ENCODE assay signal across 24 cellular contexts in genomic region chr10:122269097-122269687, GRCh38. TPM values are rescaled to one million over a fixed set of nuclear protein-coding genes. Genes with fewer than 3 reads are reported as not detected.
DNase-seq lines count a peak whose midpoint lies in the region; FAIRE-seq and TF ChIP-seq lines count a peak whose summit lies in the region.
"Had no signal": no experiment of that assay in that cellular context is flagged by ENCODE, and none has a peak within 500 bp of the region (broad histone marks: within the 10 kb centered on the region; RNA-seq: fewer than 3 reads in every experiment).

No MANE protein-coding gene starts in this region.

- no peak overlapping the region for H3K4me2 ChIP-seq in neural progenitor cell
- H3K4me2 ChIP-seq: BLaER1 treated with 17β-estradiol and CSF1 and Interleukin-3, amounts not matched to agents 10 nM and 100 nM had no signal

- H3K79me2 ChIP-seq in neural progenitor cell (ENCODE audit: low read depth): no peaks in the 10 kb centered on the region

- H3K36me3 Mint-ChIP-seq in glutamatergic neuron (ENCODE audit: unreplicated experiment): peaks cover 23% of the 10 kb centered on the region
- no peaks in the 10 kb centered on the region for H3K36me3 Mint-ChIP-seq in mesothelial cell of epicardium
- peaks cover 13% of the 10 kb centered on the region for H3K36me3 Mint-ChIP-seq in type B pancreatic cell
- H3K36me3 Mint-ChIP-seq in neural progenitor cell: peaks cover 2% of the 10 kb centered on the region
- H3K36me3 Mint-ChIP-seq: CD4-positive, alpha-beta memory T cell had no signal

- TF ChIP-seq CTCF in glutamatergic neuron (IDR thresholded peaks at IDR 0.05; ENCODE audit: partially characterized antibody, unreplicated experiment) (no peak), mesothelial cell of epicardium (IDR thresholded peaks at IDR 0.05; ENCODE audit: unreplicated experiment) (no peak), type B pancreatic cell (conservative IDR thresholded peaks at IDR 0.05) (no peak), neural progenitor cell (IDR thresholded peaks at IDR 0.05) (no peak)

- H4K20me1 ChIP-seq in neural progenitor cell (ENCODE audit: low read depth): no peaks in the 10 kb centered on the region
- H4K20me1 ChIP-seq: BLaER1 treated with 17β-estradiol and CSF1 and Interleukin-3, amounts not matched to agents 10 nM and 100 nM had no signal

- H3K27ac Mint-ChIP-seq in glutamatergic neuron (ENCODE audit: unreplicated experiment) (peak overlapping the region; percentile 55), mesothelial cell of epicardium (peak overlapping the region; percentile 23), type B pancreatic cell (peak overlapping the region; percentile 82), neural progenitor cell (no peak overlapping the region)
- H3K27ac Mint-ChIP-seq: CD4-positive, alpha-beta memory T cell had no signal

- no peak overlapping the region for H2AFZ ChIP-seq in neural progenitor cell (replicated peaks)

- H3K4me1 ChIP-seq in neural progenitor cell (no peaks in the 10 kb centered on the region), small intestine (ENCODE audit: control insufficient read depth in 2 of 2, insufficient read depth in 1 of 2, low read depth in 1 of 2, low read length in 1 of 2) (peaks cover under 1 to 1% of the 10 kb centered on the region in 2 donors)
- H3K4me1 ChIP-seq: HAP-1 had no signal

- H3K27ac ChIP-seq in neural progenitor cell (no peak overlapping the region), small intestine (ENCODE audit: low read depth in 1 of 2, low read length in 1 of 2) (no peak overlapping the region)
- H3K27ac ChIP-seq: BLaER1 treated with 17β-estradiol and CSF1 and Interleukin-3, amounts not matched to agents 10 nM and 100 nM; Peyer's patch had no signal

- 73 to 82% (median 73%) methylated on average over 9 of the region's 9 CpGs for WGBS in small intestine, 3 donors

- no peak overlapping the region for H3K4me3 Mint-ChIP-seq in glutamatergic neuron (ENCODE audit: unreplicated experiment)
- no peak overlapping the region for H3K4me3 Mint-ChIP-seq in mesothelial cell of epicardium
- H3K4me3 Mint-ChIP-seq in type B pancreatic cell: no peak overlapping the region
- H3K4me3 Mint-ChIP-seq in neural progenitor cell: no peak overlapping the region
- H3K4me3 Mint-ChIP-seq: CD4-positive, alpha-beta memory T cell had no signal

- no peak for FAIRE-seq in small intestine (lab: Jason Lieb, UNC)
- FAIRE-seq: HTR-8/SVneo had no signal

- H3K9me3 Mint-ChIP-seq in glutamatergic neuron (ENCODE audit: unreplicated experiment) (peaks cover 23% of the 10 kb centered on the region), mesothelial cell of epicardium (no peaks in the 10 kb centered on the region), type B pancreatic cell (no peaks in the 10 kb centered on the region), neural progenitor cell (no peaks in the 10 kb centered on the region)

- no peak overlapping the region for H3K9ac ChIP-seq in neural progenitor cell
- H3K9ac ChIP-seq: BLaER1 treated with 17β-estradiol and CSF1 and Interleukin-3, amounts not matched to agents 10 nM and 100 nM had no signal

- no peaks in the 10 kb centered on the region for H3K9me3 ChIP-seq in neural progenitor cell (ENCODE audit: low read depth)
- no peaks in the 10 kb centered on the region for H3K9me3 ChIP-seq in small intestine (ENCODE audit: control insufficient read depth, low read depth)
- H3K9me3 ChIP-seq: HAP-1, Peyer's patch had no signal

- H3K4me3 ChIP-seq in neural progenitor cell: no peak overlapping the region
- H3K4me3 ChIP-seq in small intestine (ENCODE audit: low read depth in 1 of 2, low read length in 2 of 2): no peak overlapping the region
- H3K4me3 ChIP-seq: BLaER1 treated with 17β-estradiol and CSF1 and Interleukin-3, amounts not matched to agents 10 nM and 100 nM; HAP-1; Peyer's patch had no signal

- peak; percentile 5 for DNase-seq in DMS79 treated with DMSO at 0.1 percent for 48 hours (lab: John Stamatoyannopoulos, UW)
- no peak for DNase-seq in DMS79 (lab: John Stamatoyannopoulos, UW)
- DNase-seq in glutamatergic neuron: no peak
- no peak for DNase-seq in mesothelial cell of epicardium (ENCODE audit: low spot score in 2 of 2, unreplicated experiment in 2 of 2)
- no peak for DNase-seq in type B pancreatic cell (ENCODE audit: extremely low spot score, unreplicated experiment)
- DNase-seq in neural progenitor cell (ENCODE audit: low spot score): no peak
- no peak for DNase-seq in small intestine
- DNase-seq in NCI-H128 (lab: John Stamatoyannopoulos, UW; ENCODE audit: unreplicated experiment): no peak
- DNase-seq: 8988T; Calu3; CD4-positive, alpha-beta memory T cell; DMS153; KG1; NCI-H1092 treated with DMSO at 0.1 percent for 48 hours; NCI-H146; NCI-H2029; NCI-H345; NCI-H526; Peyer's patch had no signal

- H3F3A ChIP-seq in neural progenitor cell (ENCODE audit: low read depth): no peaks in the 10 kb centered on the region

- H3K27me3 ChIP-seq in neural progenitor cell (no peaks in the 10 kb centered on the region), small intestine (ENCODE audit: control insufficient read depth in 2 of 2, insufficient read depth in 2 of 2, low read length in 2 of 2) (no peaks in the 10 kb centered on the region)
- H3K27me3 ChIP-seq: BLaER1 treated with 17β-estradiol and CSF1 and Interleukin-3, amounts not matched to agents 10 nM and 100 nM; Peyer's patch had no signal

- H3K4me1 Mint-ChIP-seq in glutamatergic neuron (ENCODE audit: low read depth, unreplicated experiment) (peaks cover 21% of the 10 kb centered on the region), mesothelial cell of epicardium (peaks cover 34% of the 10 kb centered on the region), type B pancreatic cell (ENCODE audit: unreplicated experiment) (peaks cover 26% of the 10 kb centered on the region), neural progenitor cell (peaks cover 5% of the 10 kb centered on the region)

- H3K36me3 ChIP-seq in neural progenitor cell (no peaks in the 10 kb centered on the region), small intestine (ENCODE audit: control insufficient read depth in 2 of 2, insufficient read depth in 2 of 2, low read length in 2 of 2) (no peaks in the 10 kb centered on the region)
- H3K36me3 ChIP-seq: BLaER1 treated with 17β-estradiol and CSF1 and Interleukin-3, amounts not matched to agents 10 nM and 100 nM; HAP-1 had no signal

- H3K27me3 Mint-ChIP-seq in glutamatergic neuron (ENCODE audit: unreplicated experiment) (peaks cover 12% of the 10 kb centered on the region), mesothelial cell of epicardium (ENCODE audit: low read depth) (no peaks in the 10 kb centered on the region), type B pancreatic cell (no peaks in the 10 kb centered on the region), neural progenitor cell (ENCODE audit: insufficient read depth, low read depth) (peaks cover 4% of the 10 kb centered on the region)

RNA-seq across cellular contexts. Expression of gene BTBD16, which starts 1.9 kb away (rescaled TPM):
- total RNA-seq in glutamatergic neuron (ENCODE audit: unreplicated experiment): 0.98 TPM
- total RNA-seq in mesothelial cell of epicardium: not detected in 3 replicates
- 0.29 and 0.46 TPM in 2 replicates for total RNA-seq in type B pancreatic cell (ENCODE audit: low replicate concordance)
- not detected in 2 replicates for total RNA-seq in neural progenitor cell (ENCODE audit: low replicate concordance)
- polyA plus RNA-seq in small intestine: under 1 TPM in 1 of 3 donors, not detected in 2; 0.18 TPM
- total RNA-seq: CD4-positive, alpha-beta memory T cell; Peyer's patch; Right ventricle myocardium inferior; SK-MEL-5 had no signal
